9 cellular contexts compared by ENCODE assay signal in genomic region chr17:68399638-68400403, GRCh38. TPM values are rescaled to one million over a fixed set of nuclear protein-coding genes. Genes with fewer than 3 reads are reported as not detected.
A peak's percentile ranks its signal among the peaks of the same experiment; 100 is the strongest.
DNase-seq lines count a peak whose midpoint lies in the region; ATAC-seq and TF ChIP-seq lines count a peak whose summit lies in the region.
"Had no signal": no experiment of that assay in that cellular context is flagged by ENCODE, and none has a peak within 500 bp of the region (broad histone marks: within the 10 kb centered on the region; RNA-seq: fewer than 3 reads in every experiment).

No MANE protein-coding gene starts in this region.

- intact Hi-C loops in left ventricle myocardium inferior (cut with micrococcal nuclease) (no loop called here), right lobe of liver (cut with DNase I) (loop anchor here in 1 of 2 donors (10.0 kb wide), 1 partner anchor 135 kb away; no protein-coding TSS in a partner anchor), body of pancreas (cut with DNase I) (loop anchor here (10.0 kb wide), 1 partner anchor 135 kb away; no protein-coding TSS in a partner anchor)
- intact Hi-C loops in activated naive CD4-positive, alpha-beta T cell treated with anti-CD3 and anti-CD28 coated beads for 36 hours (cut with micrococcal nuclease): loop anchor here (1.0 to 2.0 kb wide), 6 partner anchors 14 to 137 kb away; no protein-coding TSS in a partner anchor

- no peak for TF ChIP-seq CTCF in left ventricle myocardium inferior (IDR thresholded peaks at IDR 0.05; ENCODE audit: borderline replicate concordance)
- TF ChIP-seq CTCF in right atrium auricular region (IDR thresholded peaks at IDR 0.05): no peak
- TF ChIP-seq CTCF in right lobe of liver (IDR thresholded peaks at IDR 0.05): no peak
- no peak for TF ChIP-seq CTCF in body of pancreas (IDR thresholded peaks at IDR 0.05)

- peaks cover 8% of the 10 kb centered on the region for H3K36me3 Mint-ChIP-seq in activated naive CD4-positive, alpha-beta T cell treated with anti-CD3 and anti-CD28 coated beads for 36 hours (ENCODE audit: low read depth)

- H3K9me3 Mint-ChIP-seq in activated naive CD4-positive, alpha-beta T cell treated with anti-CD3 and anti-CD28 coated beads for 36 hours: peaks cover 12% of the 10 kb centered on the region

- peak overlapping the region; percentile 37 for H3K27ac Mint-ChIP-seq in activated naive CD4-positive, alpha-beta T cell treated with anti-CD3 and anti-CD28 coated beads for 36 hours

- H3K27me3 ChIP-seq in left ventricle myocardium inferior (ENCODE audit: low read depth) (no peaks in the 10 kb centered on the region), right atrium auricular region (no peaks in the 10 kb centered on the region), right lobe of liver (no peaks in the 10 kb centered on the region), body of pancreas (no peaks in the 10 kb centered on the region)

- peak in 3 of 4 donors; percentile 16 to 26 (median 24) for ATAC-seq in right lobe of liver
- ATAC-seq in body of pancreas: no peak
- ATAC-seq in GM19397 (IDR thresholded peaks at IDR 0.05; ENCODE audit: unreplicated experiment): no peak

- H3K4me3 ChIP-seq in left ventricle myocardium inferior (no peak overlapping the region), right atrium auricular region (no peak overlapping the region), right lobe of liver (no peak overlapping the region), body of pancreas (no peak overlapping the region)

- no peak overlapping the region for H3K4me3 Mint-ChIP-seq in activated naive CD4-positive, alpha-beta T cell treated with anti-CD3 and anti-CD28 coated beads for 36 hours

- no peak for TF ChIP-seq POLR2A in right lobe of liver (IDR thresholded peaks at IDR 0.05)
- TF ChIP-seq POLR2A in body of pancreas (IDR thresholded peaks at IDR 0.05): no peak

- no peaks in the 10 kb centered on the region for H3K27me3 Mint-ChIP-seq in activated naive CD4-positive, alpha-beta T cell treated with anti-CD3 and anti-CD28 coated beads for 36 hours (ENCODE audit: low read depth)

- no peak for DNase-seq in left ventricle myocardium inferior
- no peak for DNase-seq in right atrium auricular region (ENCODE audit: low spot score)
- peak; percentile 68 for DNase-seq in activated naive CD4-positive, alpha-beta T cell treated with anti-CD3 and anti-CD28 coated beads for 36 hours
- peak in 1 of 3 donors; percentile 23 for DNase-seq in right lobe of liver
- no peak for DNase-seq in cortex of kidney (lab: John Stamatoyannopoulos, UW)
- no peak for DNase-seq in effector CD4-positive, alpha-beta T cell
- DNase-seq in body of pancreas: no peak

- peaks cover 27% of the 10 kb centered on the region for H3K4me1 Mint-ChIP-seq in activated naive CD4-positive, alpha-beta T cell treated with anti-CD3 and anti-CD28 coated beads for 36 hours (ENCODE audit: low read depth)

- peaks cover 6% of the 10 kb centered on the region for H3K36me3 ChIP-seq in left ventricle myocardium inferior
- H3K36me3 ChIP-seq in right atrium auricular region: no peaks in the 10 kb centered on the region
- H3K36me3 ChIP-seq in right lobe of liver: no peaks in the 10 kb centered on the region
- no peaks in the 10 kb centered on the region for H3K36me3 ChIP-seq in body of pancreas (replicated peaks in 1 of 2; ENCODE audit: insufficient read depth in 1 of 2, low read depth in 2 of 2)

- peaks cover 12% of the 10 kb centered on the region for H3K9me3 ChIP-seq in left ventricle myocardium inferior (replicated peaks)
- H3K9me3 ChIP-seq in right atrium auricular region: peaks cover 0 to 2% of the 10 kb centered on the region in 2 donors
- H3K9me3 ChIP-seq in right lobe of liver: no peaks in the 10 kb centered on the region
- H3K9me3 ChIP-seq in body of pancreas: no peaks in the 10 kb centered on the region

- H3K27ac ChIP-seq in left ventricle myocardium inferior (replicated peaks) (peak overlapping the region; percentile 5), right atrium auricular region (peak overlapping the region in 1 of 2 donors; percentile 3), right lobe of liver (no peak overlapping the region), body of pancreas (no peak overlapping the region)

- WGBS in right lobe of liver (ENCODE audit: insufficient coverage, low coverage, low lambda C conversion rate, missing lambda C conversion rate): 50% methylated on average over 19 of the region's 19 CpGs
- 56 to 61% methylated on average over 19 of the region's 19 CpGs for WGBS in body of pancreas, 2 donors

- CTCF ChIA-PET in activated naive CD4-positive, alpha-beta T cell treated with anti-CD3 and anti-CD28 coated beads for 36 hours (lab: Charles Lee): interaction anchor here (0.6 to 3.7 kb wide), 19 partner anchors 14 to 141 kb away, joined by 3 to 37 read pairs (median 3); partner anchors contain the start of gene WIPI1

- peaks cover 36% of the 10 kb centered on the region for H3K4me1 ChIP-seq in left ventricle myocardium inferior
- H3K4me1 ChIP-seq in right atrium auricular region: peaks cover 0 to 11% of the 10 kb centered on the region in 2 donors
- H3K4me1 ChIP-seq in right lobe of liver: peaks cover 0 to 5% (median 0%) of the 10 kb centered on the region in 4 donors
- no peaks in the 10 kb centered on the region for H3K4me1 ChIP-seq in body of pancreas
- H3K4me1 ChIP-seq: Caco-2 had no signal

RNA-seq across cellular contexts. Expression of gene WIPI1, which starts 57.5 kb away (rescaled TPM):
- total RNA-seq in left ventricle myocardium inferior (89.9 TPM), right atrium auricular region (10 to 100 TPM; 50.3 to 76.2 TPM), right lobe of liver (10 to 100 TPM; 18.0 to 23.8 (median 19.9) TPM), body of pancreas (10 to 100 TPM; 20.5 to 22.4 TPM)
- 10 to 100 TPM; 13.5 to 14.3 TPM for total RNA-seq in activated naive CD4-positive, alpha-beta T cell treated with anti-CD3 and anti-CD28 coated beads for 36 hours

Comparison
In these comparisons a context has a peak if more than half of its experiments do, and no peak if none do; other contexts are left out.
1. ATAC-seq: peak in right lobe of liver (3 of 4); none in body of pancreas (single experiment) and GM19397 (single experiment).